In the genomic region with DNA sequence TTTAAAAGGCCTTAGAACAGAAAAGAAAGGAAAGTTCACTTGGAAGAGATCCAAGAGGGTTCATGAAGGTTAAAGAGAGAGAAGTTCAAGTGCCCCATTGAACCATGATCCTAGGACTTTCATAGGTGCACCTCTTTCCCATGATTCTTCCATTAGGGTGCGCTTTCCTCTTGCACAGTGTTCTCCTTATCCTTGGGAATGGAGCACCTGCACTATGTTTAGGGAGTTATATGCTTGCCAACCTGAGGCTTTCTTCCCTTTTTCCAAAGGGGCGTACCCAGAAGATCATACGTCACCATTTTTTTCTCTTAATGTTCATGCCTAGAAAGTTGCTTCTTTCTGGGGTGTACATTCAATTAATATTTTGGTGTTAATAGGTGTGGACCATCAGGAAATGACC, we compare ENCODE assay signal across 26 cellular contexts.
"Had no signal": no experiment of that assay in that cellular context is flagged by ENCODE, and none has a peak within 500 bp of the region (broad histone marks: within the 10 kb centered on the region; RNA-seq: fewer than 3 reads in every experiment).

No MANE protein-coding gene starts in this region.

- H3K27me3 ChIP-seq: stomach, suprapubic skin, testis, thyroid gland, tibial artery, tibial nerve, transverse colon, upper lobe of left lung, upper lobe of right lung, uterus, vagina had no signal

- H3K27ac ChIP-seq: stomach, suprapubic skin, testis, thoracic aorta, thyroid gland, tibial artery, tibial nerve, transverse colon, upper lobe of left lung, upper lobe of right lung, uterus, vagina had no signal

- DNase-seq: stimulated activated CD4-positive, alpha-beta T cell treated with anti-CD3 and anti-CD28 coated beads, Interleukin-2, amount 100 ng/mL, for 48 hours; stimulated activated CD4-positive, alpha-beta T cell treated with anti-CD3 and anti-CD28 coated beads, Interleukin-4, amount 100 ng/mL, for 1 hour; stimulated activated CD4-positive, alpha-beta T cell treated with anti-CD3 and anti-CD28 coated beads, Interleukin-4, amount 100 ng/mL, for 24 hours; stimulated activated CD4-positive, alpha-beta T cell treated with anti-CD3 and anti-CD28 coated beads, Interleukin-4, amount 100 ng/mL, for 4 hours; stimulated activated CD8-positive, alpha-beta memory T cell treated with anti-CD3 and anti-CD28 coated beads, Interleukin-4, amount 100 ng/mL, for 48 hours; stimulated activated naive B cell treated with anti-CD40 and anti-IgM and Interleukin-4, amounts not matched to agents 10 μg/mL and 1 μg/mL and 100 μg/mL, for 72 hours; stimulated activated naive CD4-positive, alpha-beta T cell; stimulated activated naive CD4-positive, alpha-beta T cell treated with Interleukin-2 at 50 U/mL for 16 hours; stimulated activated naive CD8-positive, alpha-beta T cell treated with anti-CD3 and anti-CD28 coated beads, Interleukin-15, amount 100 ng/mL, for 72 hours; stimulated activated naive CD8-positive, alpha-beta T cell treated with anti-CD3 and anti-CD28 coated beads, Interleukin-15, Interleukin-2, amounts not matched to agents 100 U/mL and 50 U/mL, for 24 hours; stomach; substantia nigra; testis; thyroid gland; tibial artery; transverse colon; trophoblast cell; upper lobe of left lung; upper lobe of right lung; uterus had no signal

- H3K4me3 ChIP-seq: stomach, suprapubic skin, testis, thoracic aorta, thyroid gland, tibial artery, tibial nerve, transverse colon, upper lobe of left lung, upper lobe of right lung, uterus, vagina had no signal

- H3K4me1 ChIP-seq: stomach, suprapubic skin, testis, thyroid gland, tibial artery, tibial nerve, upper lobe of left lung, upper lobe of right lung, uterus, vagina had no signal

- H3K36me3 ChIP-seq: stomach, suprapubic skin, thoracic aorta, thyroid gland, tibial artery, tibial nerve, transverse colon, upper lobe of left lung, upper lobe of right lung, uterus, vagina had no signal

- ATAC-seq: stimulated activated effector memory CD8-positive, alpha-beta T cell treated with anti-CD3 and anti-CD28 coated beads, Interleukin-12 subunit alpha, Interleukin-12 subunit beta, amount 100 ng/mL, for 72 hours; stimulated activated memory B cell treated with anti-CD40 and anti-IgM and Interleukin-4, amounts not matched to agents 10 μg/mL and 1 μg/mL and 100 μg/mL, for 72 hours; stimulated activated naive B cell treated with anti-CD40 and anti-IgM and Interleukin-4, amounts not matched to agents 10 μg/mL and 1 μg/mL and 100 μg/mL, for 72 hours; stimulated activated naive CD8-positive, alpha-beta T cell treated with anti-CD3 and anti-CD28 coated beads, Interleukin-15, amount 100 ng/mL, for 72 hours; stimulated activated naive CD8-positive, alpha-beta T cell treated with anti-CD3 and anti-CD28 coated beads, Interleukin-15, Interleukin-2, amounts not matched to agents 100 U/mL and 50 U/mL, for 24 hours; upper lobe of right lung had no signal

- H3K9me3 ChIP-seq: stomach, suprapubic skin, testis, thoracic aorta, thyroid gland, tibial artery, tibial nerve, transverse colon, upper lobe of left lung, upper lobe of right lung, uterus, vagina had no signal
